In genomic region chr4:81360722-81361121, GRCh38 we compare ENCODE assay signal across 18 cellular contexts.
"Had no signal": no experiment of that assay in that cellular context is flagged by ENCODE, and none has a peak within 500 bp of the region (broad histone marks: within the 10 kb centered on the region; RNA-seq: fewer than 3 reads in every experiment).

No MANE protein-coding gene starts in this region.

- H3K36me3 ChIP-seq: gastrocnemius medialis, sigmoid colon, tibial artery, WERI-Rb-1 had no signal

- H3K4me3 Mint-ChIP-seq: activated naive CD8-positive, alpha-beta T cell treated with anti-CD3 and anti-CD28 coated beads, Interleukin-2, amount 10 ng/mL, durations not matched to agents 7 days and 5 days; natural killer cell had no signal

- H3K9me3 ChIP-seq: gastrocnemius medialis, sigmoid colon, tibial artery had no signal

- DNase-seq: activated CD4-positive, alpha-beta T cell treated with anti-CD3 and anti-CD28 coated beads, Interleukin-2, amount 50 U/mL, for 4 hours; activated naive CD4-positive, alpha-beta T cell treated with Interleukin-2 at 50 U/mL for 16 hours; activated naive CD8-positive, alpha-beta T cell treated with anti-CD3 and anti-CD28 coated beads, Interleukin-2, amount 10 ng/mL, durations not matched to agents 7 days and 5 days; amygdala; gastrocnemius medialis; head of caudate nucleus; hypothalamus; left ventricle myocardium superior; midbrain; natural killer cell; retina; sigmoid colon; stimulated activated CD4-positive, alpha-beta T cell treated with anti-CD3 and anti-CD28 coated beads, Interleukin-4, amount 100 ng/mL, for 1 hour; stimulated activated naive CD4-positive, alpha-beta T cell treated with Interleukin-2 at 50 U/mL for 16 hours; T-helper 1 cell; tibial artery; WERI-Rb-1 had no signal

- ATAC-seq: gastrocnemius medialis, left ventricle myocardium superior, natural killer cell had no signal

- H3K27me3 Mint-ChIP-seq: progenitor cell of endocrine pancreas had no signal

- H3K27ac ChIP-seq: gastrocnemius medialis, sigmoid colon, tibial artery, WERI-Rb-1 had no signal

- H3K4me1 ChIP-seq: gastrocnemius medialis, sigmoid colon, tibial artery had no signal

- H3K4me1 Mint-ChIP-seq: activated naive CD8-positive, alpha-beta T cell treated with anti-CD3 and anti-CD28 coated beads, Interleukin-2, amount 10 ng/mL, durations not matched to agents 7 days and 5 days; natural killer cell had no signal

- H3K27ac Mint-ChIP-seq: activated naive CD8-positive, alpha-beta T cell treated with anti-CD3 and anti-CD28 coated beads, Interleukin-2, amount 10 ng/mL, durations not matched to agents 7 days and 5 days; natural killer cell; progenitor cell of endocrine pancreas had no signal

- H3K27me3 ChIP-seq: gastrocnemius medialis, sigmoid colon, tibial artery had no signal

- H3K4me3 ChIP-seq: gastrocnemius medialis, sigmoid colon, tibial artery had no signal

- H3K36me3 Mint-ChIP-seq: activated naive CD8-positive, alpha-beta T cell treated with anti-CD3 and anti-CD28 coated beads, Interleukin-2, amount 10 ng/mL, durations not matched to agents 7 days and 5 days; natural killer cell had no signal

- H3K9me3 Mint-ChIP-seq: natural killer cell had no signal
